ENCODE assay signal across 25 cellular contexts in the genomic region with DNA sequence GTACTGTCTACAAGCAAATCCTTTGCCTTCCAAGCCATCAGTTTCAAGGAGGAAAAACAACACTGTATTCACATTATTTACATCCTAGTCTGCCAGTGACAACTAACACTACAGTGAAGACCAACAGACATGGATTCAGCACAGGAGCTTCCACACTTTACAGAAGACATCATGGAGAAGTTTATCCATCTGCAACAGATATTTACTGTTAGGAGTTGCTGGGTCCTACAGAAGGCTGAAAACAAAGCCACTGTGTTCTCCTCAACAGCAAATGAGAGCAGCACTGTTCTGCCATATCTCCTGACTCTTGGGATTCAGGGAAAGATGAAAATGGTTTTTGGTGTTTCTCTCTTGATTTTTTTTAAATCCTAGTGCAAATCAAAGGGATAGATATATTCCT.
"Had no signal": no experiment of that assay in that cellular context is flagged by ENCODE, and none has a peak within 500 bp of the region (broad histone marks: within the 10 kb centered on the region; RNA-seq: fewer than 3 reads in every experiment).

No MANE protein-coding gene starts in this region.

- H3K27me3 ChIP-seq: adrenal gland, colonic mucosa, right lobe of liver, stomach, upper lobe of right lung had no signal

- ATAC-seq: activated CD4-positive, alpha-beta T cell treated with anti-CD3 and anti-CD28 coated beads for 36 hours; activated T-cell treated with anti-CD3 and anti-CD28 coated beads, Interleukin-2, amount 50 U/mL, for 4 hours; left ventricle myocardium superior; right lobe of liver; stimulated activated memory B cell treated with anti-CD40 and anti-IgM and Interleukin-4, amounts not matched to agents 10 μg/mL and 1 μg/mL and 100 μg/mL, for 72 hours; upper lobe of right lung; WTC11 had no signal

- H3K27ac Mint-ChIP-seq: activated CD4-positive, alpha-beta T cell treated with anti-CD3 and anti-CD28 coated beads for 36 hours; activated naive CD8-positive, alpha-beta T cell; activated T-helper 2 cell treated with anti-CD3 and anti-CD28 coated beads, Interferon-gamma antibody, Interleukin-2, Interleukin-4, amounts not matched to agents 10 μg/mL and 5 μg/mL and 100 μg/mL, durations not matched to agents 14 hours and 24 hours and 36 hours; endodermal cell; immature natural killer cell; stimulated activated memory B cell treated with anti-CD40 and anti-IgM and Interleukin-4, amounts not matched to agents 10 μg/mL and 1 μg/mL and 100 μg/mL, for 72 hours; WTC11 had no signal

- H3K4me3 Mint-ChIP-seq: activated CD4-positive, alpha-beta T cell treated with anti-CD3 and anti-CD28 coated beads for 36 hours; activated naive CD8-positive, alpha-beta T cell; activated T-cell treated with anti-CD3 and anti-CD28 coated beads, Interleukin-2, amount 50 U/mL, for 4 hours; central memory CD8-positive, alpha-beta T cell; endodermal cell; immature natural killer cell; nephron; stimulated activated memory B cell treated with anti-CD40 and anti-IgM and Interleukin-4, amounts not matched to agents 10 μg/mL and 1 μg/mL and 100 μg/mL, for 72 hours; WTC11 had no signal

- H3K27me3 Mint-ChIP-seq: activated CD4-positive, alpha-beta T cell treated with anti-CD3 and anti-CD28 coated beads for 36 hours; activated naive CD8-positive, alpha-beta T cell; central memory CD8-positive, alpha-beta T cell; stimulated activated memory B cell treated with anti-CD40 and anti-IgM and Interleukin-4, amounts not matched to agents 10 μg/mL and 1 μg/mL and 100 μg/mL, for 72 hours had no signal

- DNase-seq: activated CD4-positive, alpha-beta T cell treated with anti-CD3 and anti-CD28 coated beads for 36 hours; activated CD4-positive, alpha-beta T cell treated with anti-CD3 and anti-CD28 coated beads, Interleukin-2, amount 50 U/mL, for 48 hours; activated CD8-positive, alpha-beta memory T cell treated with anti-CD3 and anti-CD28 coated beads, Interleukin-2, amount 50 U/mL, for 48 hours; activated naive CD4-positive, alpha-beta T cell; activated T-cell treated with anti-CD3 and anti-CD28 coated beads, Interleukin-2, amount 50 U/mL, for 4 hours; adrenal gland; colonic mucosa; endodermal cell; immature natural killer cell; left ventricle myocardium superior; mammary epithelial cell; right lobe of liver; small intestine; stimulated activated CD4-positive, alpha-beta T cell treated with anti-CD3 and anti-CD28 coated beads, Interleukin-2, amount 100 ng/mL, for 24 hours; stomach; T-helper 1 cell; upper lobe of right lung had no signal

- H3K4me1 Mint-ChIP-seq: endodermal cell; nephron; stimulated activated memory B cell treated with anti-CD40 and anti-IgM and Interleukin-4, amounts not matched to agents 10 μg/mL and 1 μg/mL and 100 μg/mL, for 72 hours; WTC11 had no signal

- H3K9me3 Mint-ChIP-seq: activated T-cell treated with anti-CD3 and anti-CD28 coated beads, Interleukin-2, amount 50 U/mL, for 4 hours; activated T-helper 2 cell treated with anti-CD3 and anti-CD28 coated beads, Interferon-gamma antibody, Interleukin-2, Interleukin-4, amounts not matched to agents 10 μg/mL and 5 μg/mL and 100 μg/mL, durations not matched to agents 14 hours and 24 hours and 36 hours; central memory CD8-positive, alpha-beta T cell; immature natural killer cell; WTC11 had no signal

- H3K27ac ChIP-seq: adrenal gland, colonic mucosa, epithelial cell of prostate, parathyroid adenoma, right lobe of liver, stomach, upper lobe of right lung had no signal

- H3K4me3 ChIP-seq: adrenal gland, colonic mucosa, right lobe of liver, stomach, upper lobe of right lung had no signal
